ENCODE assay signal across 24 cellular contexts in genomic region chr7:101352920-101353308, GRCh38. TPM values are rescaled to one million over a fixed set of nuclear protein-coding genes. Genes with fewer than 3 reads are reported as not detected.
"Had no signal": no experiment of that assay in that cellular context is flagged by ENCODE, and none has a peak within 500 bp of the region (broad histone marks: within the 10 kb centered on the region; RNA-seq: fewer than 3 reads in every experiment).

No MANE protein-coding gene starts in this region.

- ATAC-seq: gastrocnemius medialis had no signal

- H3K27ac Mint-ChIP-seq: activated naive CD8-positive, alpha-beta T cell; effector memory CD8-positive, alpha-beta T cell; stimulated activated naive B cell treated with anti-CD40 and anti-IgM and Interleukin-4, amounts not matched to agents 10 μg/mL and 1 μg/mL and 100 μg/mL, for 72 hours had no signal

- FAIRE-seq: bronchial epithelial cell, colon, keratinocyte, pancreas had no signal

- H3K9me3 Mint-ChIP-seq: activated T-cell treated with anti-CD3 and anti-CD28 coated beads, Interleukin-2, amount 50 U/mL, for 4 hours; activated T-helper 2 cell treated with anti-CD3 and anti-CD28 coated beads, Interferon-gamma antibody, Interleukin-2, Interleukin-4, amounts not matched to agents 10 μg/mL and 5 μg/mL and 100 μg/mL, durations not matched to agents 14 hours and 24 hours and 36 hours; central memory CD8-positive, alpha-beta T cell; effector memory CD8-positive, alpha-beta T cell; mesothelial cell of epicardium; neural crest cell; stimulated activated naive B cell treated with anti-CD40 and anti-IgM and Interleukin-4, amounts not matched to agents 10 μg/mL and 1 μg/mL and 100 μg/mL, for 72 hours had no signal

- H3K4me1 Mint-ChIP-seq: central memory CD8-positive, alpha-beta T cell; stimulated activated naive B cell treated with anti-CD40 and anti-IgM and Interleukin-4, amounts not matched to agents 10 μg/mL and 1 μg/mL and 100 μg/mL, for 72 hours had no signal

- H3K27ac ChIP-seq: gastrocnemius medialis, pancreas, right atrium auricular region, stomach, tibial artery, WERI-Rb-1 had no signal

- H3K9me3 ChIP-seq: gastrocnemius medialis, pancreas, right atrium auricular region, stomach, tibial artery had no signal

- H3K27me3 ChIP-seq: pancreas, right atrium auricular region had no signal

- H3K36me3 ChIP-seq: gastrocnemius medialis, pancreas, right atrium auricular region, stomach, tibial artery, WERI-Rb-1 had no signal

- H3K36me3 Mint-ChIP-seq: activated naive CD8-positive, alpha-beta T cell; mesothelial cell of epicardium; naive thymus-derived CD4-positive, alpha-beta T cell; stimulated activated naive B cell treated with anti-CD40 and anti-IgM and Interleukin-4, amounts not matched to agents 10 μg/mL and 1 μg/mL and 100 μg/mL, for 72 hours had no signal

- H3K4me3 ChIP-seq: gastrocnemius medialis, pancreas, right atrium auricular region, stomach, tibial artery had no signal

- H3K4me3 Mint-ChIP-seq: activated naive CD8-positive, alpha-beta T cell; activated T-cell treated with anti-CD3 and anti-CD28 coated beads, Interleukin-2, amount 50 U/mL, for 4 hours; central memory CD8-positive, alpha-beta T cell; effector memory CD8-positive, alpha-beta T cell; mesothelial cell of epicardium; naive thymus-derived CD4-positive, alpha-beta T cell; neural crest cell; stimulated activated naive B cell treated with anti-CD40 and anti-IgM and Interleukin-4, amounts not matched to agents 10 μg/mL and 1 μg/mL and 100 μg/mL, for 72 hours had no signal

- H3K4me1 ChIP-seq: gastrocnemius medialis, pancreas, right atrium auricular region, tibial artery had no signal

- DNase-seq: activated T-cell treated with anti-CD3 and anti-CD28 coated beads, Interleukin-2, amount 50 U/mL, for 4 hours; effector memory CD8-positive, alpha-beta T cell; gastrocnemius medialis; glutamatergic neuron; mammary epithelial cell; naive thymus-derived CD4-positive, alpha-beta T cell; stimulated activated naive B cell treated with anti-CD40 and anti-IgM and Interleukin-4, amounts not matched to agents 10 μg/mL and 1 μg/mL and 100 μg/mL, for 72 hours; tibial artery; WERI-Rb-1 had no signal

RNA-seq across cellular contexts. Expression of gene COL26A1, which starts 9.8 kb away (rescaled TPM):
- total RNA-seq: bronchial epithelial cell; gastrocnemius medialis; left colon; mammary epithelial cell; pulmonary artery endothelial cell; right atrium auricular region; T-helper 1 cell treated with Interleukin-12 subunit alpha and Interleukin-12 subunit beta and Interleukin-4 antibody, amounts not matched to agents 30 ng/mL and 1 ng/mL, for 36 hours; ureter had no signal
- polyA plus RNA-seq: keratinocyte; mammary epithelial cell; naive thymus-derived CD4-positive, alpha-beta T cell had no signal
